19 cellular contexts compared by ENCODE assay signal in genomic region chr5:60538955-60539866, GRCh38.
DNase-seq lines count a peak whose midpoint lies in the region; ATAC-seq, FAIRE-seq and TF ChIP-seq lines count a peak whose summit lies in the region.
"Had no signal": no experiment of that assay in that cellular context is flagged by ENCODE, and none has a peak within 500 bp of the region (broad histone marks: within the 10 kb centered on the region; RNA-seq: fewer than 3 reads in every experiment).

No MANE protein-coding gene starts in this region.

- TF ChIP-seq POLR2A in GM12892 (IDR thresholded peaks at IDR 0.05; ENCODE audit: low read depth, low read length), result no peak

- no peaks in the 10 kb centered on the region for H3K27me3 ChIP-seq in muscle layer of duodenum (ENCODE audit: low read depth, low read length)
- H3K27me3 ChIP-seq: hepatocyte had no signal

- peak; percentile 73 for FAIRE-seq in GM12892 (lab: Jason Lieb, UNC)

- H3K36me3 ChIP-seq in muscle layer of duodenum (ENCODE audit: control insufficient read depth in 1 of 2, insufficient read depth in 2 of 2, low read length in 2 of 2), result no peaks in the 10 kb centered on the region
- H3K36me3 ChIP-seq: prostate gland had no signal

- peak overlapping the region; percentile 21 for H3K27ac ChIP-seq in muscle layer of duodenum (ENCODE audit: low read length)
- H3K27ac ChIP-seq: hepatocyte, prostate gland had no signal

- no peaks in the 10 kb centered on the region for H3K9me3 ChIP-seq in muscle layer of duodenum (ENCODE audit: control insufficient read depth in 1 of 2, low read length in 2 of 2)
- H3K9me3 ChIP-seq: prostate gland, SK-N-SH had no signal

- H3K4me1 ChIP-seq in muscle layer of duodenum (ENCODE audit: control insufficient read depth in 1 of 2, insufficient read depth in 2 of 2, low read length in 2 of 2), result peaks cover 5 to 17% of the 10 kb centered on the region in 2 donors
- H3K4me1 ChIP-seq: prostate gland had no signal

- ATAC-seq in GM19395 (IDR thresholded peaks at IDR 0.05; ENCODE audit: unreplicated experiment), result no peak
- ATAC-seq: stimulated activated naive CD8-positive, alpha-beta T cell treated with anti-CD3 and anti-CD28 coated beads, Interleukin-15, Interleukin-2, amounts not matched to agents 100 U/mL and 50 U/mL, for 24 hours had no signal

- no peak for DNase-seq in GM12892 (ENCODE audit: insufficient read length)
- peak; percentile 52 for DNase-seq in NOMO-1 treated with dmso at 0.1 percent for 144 hours (lab: John Stamatoyannopoulos, UW; ENCODE audit: unreplicated experiment)
- peak; percentile 13 for DNase-seq in dermis blood vessel endothelial cell
- DNase-seq in activated CD4-positive, alpha-beta T cell treated with anti-CD3 and anti-CD28 coated beads, Interleukin-2, amount 50 U/mL, for 48 hours, result no peak
- DNase-seq in NCI-H226, result no peak
- DNase-seq in T1000 (lab: John Stamatoyannopoulos, UW), result no peak
- DNase-seq: activated CD4-positive, CD25-positive, alpha-beta regulatory T cell; activated T-cell treated with anti-CD3 and anti-CD28 coated beads, Interleukin-2, amount 50 U/mL, for 1 hour; anterior cingulate cortex; GF-D8; NCI-H69; SK-N-SH; stimulated activated CD4-positive, alpha-beta T cell treated with anti-CD3 and anti-CD28 coated beads, Interleukin-2, amount 100 ng/mL, for 48 hours; stimulated activated naive CD8-positive, alpha-beta T cell treated with anti-CD3 and anti-CD28 coated beads, Interleukin-15, Interleukin-2, amounts not matched to agents 100 U/mL and 50 U/mL, for 24 hours had no signal

- H3K4me3 ChIP-seq in muscle layer of duodenum (ENCODE audit: low read depth in 1 of 2, low read length in 2 of 2), result no peak overlapping the region
- H3K4me3 ChIP-seq: hepatocyte, lung, prostate gland had no signal

Comparison
In these comparisons a context has a peak if more than half of its experiments do, and no peak if none do; other contexts are left out.
1. DNase-seq: peak in NOMO-1 treated with dmso at 0.1 percent for 144 hours (single experiment) and dermis blood vessel endothelial cell (single experiment); none in GM12892 (single experiment), activated CD4-positive, alpha-beta T cell treated with anti-CD3 and anti-CD28 coated beads, Interleukin-2, amount 50 U/mL, for 48 hours (0 of 2), NCI-H226 (single experiment) and T1000 (single experiment).